In genomic region chr20:12554416-12554815, GRCh38 we compare ENCODE assay signal across 16 cellular contexts.
DNase-seq lines count a peak whose midpoint lies in the region; ATAC-seq lines count a peak whose summit lies in the region.
"Had no signal": no experiment of that assay in that cellular context is flagged by ENCODE, and none has a peak within 500 bp of the region (broad histone marks: within the 10 kb centered on the region; RNA-seq: fewer than 3 reads in every experiment).

No MANE protein-coding gene starts in this region.

- no peak overlapping the region for H3K4me3 ChIP-seq in MG63
- H3K4me3 ChIP-seq: GM23338 had no signal

- DNase-seq in DMS153 (lab: John Stamatoyannopoulos, UW) (peak; percentile 52), MG63 (peak; percentile 56), NCI-H774 (lab: John Stamatoyannopoulos, UW) (peak; percentile 5), foreskin melanocyte (peak; percentile 68), SHP77 treated with DMSO at 0.1 percent for 48 hours (lab: John Stamatoyannopoulos, UW) (no peak)
- no peak for DNase-seq in stimulated activated CD4-positive, alpha-beta T cell treated with anti-CD3 and anti-CD28 coated beads, Interleukin-4, amount 100 ng/mL, for 24 hours
- DNase-seq: ACHN; CD4-positive, alpha-beta T cell; NCI-H1694; NCI-H2107; NCI-H446 treated with DMSO at 0.1 percent for 48 hours; T-helper 9 cell had no signal

- no peaks in the 10 kb centered on the region for H3K9me3 ChIP-seq in MG63

- no peaks in the 10 kb centered on the region for H3K36me3 ChIP-seq in MG63

- H3K27me3 ChIP-seq in MG63, result no peaks in the 10 kb centered on the region

- ATAC-seq in GM18511 (IDR thresholded peaks at IDR 0.05; ENCODE audit: unreplicated experiment), result no peak
- ATAC-seq in GM19455 (IDR thresholded peaks at IDR 0.05; ENCODE audit: unreplicated experiment), result no peak
- ATAC-seq: GM23338, HepG2 had no signal

Comparison
In these comparisons a context has a peak if more than half of its experiments do, and no peak if none do; other contexts are left out.
1. DNase-seq: peak in DMS153 (single experiment), MG63 (single experiment), NCI-H774 (single experiment) and foreskin melanocyte (single experiment); none in stimulated activated CD4-positive, alpha-beta T cell treated with anti-CD3 and anti-CD28 coated beads, Interleukin-4, amount 100 ng/mL, for 24 hours (single experiment) and SHP77 treated with DMSO at 0.1 percent for 48 hours (single experiment).